ENCODE assay signal across 8 cellular contexts in the genomic region with DNA sequence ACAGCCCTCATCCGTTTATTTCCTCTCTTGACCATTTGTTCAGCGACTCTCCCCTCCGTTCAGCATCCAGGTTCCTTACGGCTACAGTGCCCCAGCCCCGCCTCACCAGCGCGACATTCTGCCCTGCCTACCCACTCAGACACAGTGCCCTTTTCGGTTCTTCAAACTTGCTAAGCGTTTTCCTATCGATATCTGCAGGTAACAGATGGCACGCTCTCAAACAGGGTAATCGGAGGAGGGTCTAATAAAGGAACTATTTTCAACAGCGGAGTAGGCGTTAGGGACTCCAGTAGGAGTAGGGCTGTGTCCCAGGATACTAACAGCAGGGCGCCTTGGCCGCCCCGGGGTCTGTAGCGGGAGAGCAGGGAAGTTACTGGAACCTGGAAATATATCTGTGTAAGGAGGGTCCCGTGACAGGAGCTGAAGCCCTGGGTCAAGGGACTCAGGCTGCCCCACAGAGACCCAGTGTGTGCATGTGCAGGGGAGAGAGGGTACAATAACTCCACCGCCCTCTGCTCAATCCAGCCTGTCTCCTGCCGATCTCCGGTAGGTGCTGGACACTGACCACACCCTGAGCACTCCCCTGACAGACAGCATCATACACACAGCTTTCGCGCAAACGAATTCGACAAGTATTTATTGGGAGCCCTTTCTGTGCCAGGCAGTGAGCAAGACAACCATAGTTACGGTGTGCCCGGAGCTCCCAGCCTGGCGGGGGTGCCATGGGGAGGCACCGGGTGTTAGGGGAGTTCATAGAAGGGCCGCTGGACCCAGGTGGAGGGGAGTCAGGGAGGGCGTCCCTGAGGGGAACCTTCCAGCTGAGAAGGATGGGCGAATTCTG. TPM values are rescaled to one million over a fixed set of nuclear protein-coding genes. Genes with fewer than 3 reads are reported as not detected.
DNase-seq lines count a peak whose midpoint lies in the region; ATAC-seq lines count a peak whose summit lies in the region.

No MANE protein-coding gene starts in this region.

- no peaks in the 10 kb centered on the region for H3K27me3 ChIP-seq in right cardiac atrium (ENCODE audit: control insufficient read depth, insufficient read depth)

- H3K9me3 ChIP-seq in SK-N-MC (ENCODE audit: low read depth, low read length) (no peaks in the 10 kb centered on the region), right cardiac atrium (ENCODE audit: control insufficient read depth, low read length) (no peaks in the 10 kb centered on the region)

- H3K4me1 ChIP-seq in right cardiac atrium (ENCODE audit: control insufficient read depth, insufficient read depth, low read length): peaks cover 7% of the 10 kb centered on the region

- H3K27ac ChIP-seq in SK-N-MC: no peak overlapping the region
- no peak overlapping the region for H3K27ac ChIP-seq in right cardiac atrium (ENCODE audit: low read length)

- peak overlapping the region; percentile 75 for H3K4me3 Mint-ChIP-seq in activated CD4-positive, alpha-beta T cell treated with anti-CD3 and anti-CD28 coated beads, Interleukin-2, amount 10 ng/mL, durations not matched to agents 24 days and 14 days
- peak overlapping the region; percentile 85 for H3K4me3 Mint-ChIP-seq in stimulated activated memory B cell treated with anti-CD40 and anti-IgM and Interleukin-4, amounts not matched to agents 10 μg/mL and 1 μg/mL and 100 μg/mL, for 72 hours

- WGBS in right cardiac atrium: 31% methylated on average over 33 of the region's 33 CpGs

- ATAC-seq in right cardiac atrium: no peak
- peak; percentile 49 for ATAC-seq in stimulated activated memory B cell treated with anti-CD40 and anti-IgM and Interleukin-4, amounts not matched to agents 10 μg/mL and 1 μg/mL and 100 μg/mL, for 72 hours
- no peak for ATAC-seq in HG03521 (IDR thresholded peaks at IDR 0.05; ENCODE audit: unreplicated experiment)

- DNase-seq in activated CD4-positive, alpha-beta T cell treated with anti-CD3 and anti-CD28 coated beads, Interleukin-2, amount 10 ng/mL, durations not matched to agents 24 days and 14 days: no peak
- DNase-seq in activated CD4-positive, alpha-beta T cell treated with anti-CD3 and anti-CD28 coated beads, Interleukin-2, amount 50 U/mL, for 1 hour: no peak
- DNase-seq in SK-N-MC (ENCODE audit: low read depth, low spot score) (no peak), right cardiac atrium (no peak), cerebellar cortex (ENCODE audit: low spot score) (no peak), medulla oblongata (ENCODE audit: extremely low spot score) (no peak)

- H3K4me1 Mint-ChIP-seq in activated CD4-positive, alpha-beta T cell treated with anti-CD3 and anti-CD28 coated beads, Interleukin-2, amount 10 ng/mL, durations not matched to agents 24 days and 14 days: peaks cover 23% of the 10 kb centered on the region
- peaks cover 20% of the 10 kb centered on the region for H3K4me1 Mint-ChIP-seq in stimulated activated memory B cell treated with anti-CD40 and anti-IgM and Interleukin-4, amounts not matched to agents 10 μg/mL and 1 μg/mL and 100 μg/mL, for 72 hours

- H3K9me3 Mint-ChIP-seq in activated CD4-positive, alpha-beta T cell treated with anti-CD3 and anti-CD28 coated beads, Interleukin-2, amount 10 ng/mL, durations not matched to agents 24 days and 14 days: peaks cover 8% of the 10 kb centered on the region
- no peaks in the 10 kb centered on the region for H3K9me3 Mint-ChIP-seq in stimulated activated memory B cell treated with anti-CD40 and anti-IgM and Interleukin-4, amounts not matched to agents 10 μg/mL and 1 μg/mL and 100 μg/mL, for 72 hours

- peak overlapping the region; percentile 74 for H3K27ac Mint-ChIP-seq in activated CD4-positive, alpha-beta T cell treated with anti-CD3 and anti-CD28 coated beads, Interleukin-2, amount 10 ng/mL, durations not matched to agents 24 days and 14 days
- H3K27ac Mint-ChIP-seq in stimulated activated memory B cell treated with anti-CD40 and anti-IgM and Interleukin-4, amounts not matched to agents 10 μg/mL and 1 μg/mL and 100 μg/mL, for 72 hours: peak overlapping the region; percentile 69

- H3K27me3 Mint-ChIP-seq in activated CD4-positive, alpha-beta T cell treated with anti-CD3 and anti-CD28 coated beads, Interleukin-2, amount 10 ng/mL, durations not matched to agents 24 days and 14 days: peaks cover 50% of the 10 kb centered on the region
- peaks cover 60% of the 10 kb centered on the region for H3K27me3 Mint-ChIP-seq in stimulated activated memory B cell treated with anti-CD40 and anti-IgM and Interleukin-4, amounts not matched to agents 10 μg/mL and 1 μg/mL and 100 μg/mL, for 72 hours

- intact Hi-C loops in activated CD4-positive, alpha-beta T cell treated with anti-CD3 and anti-CD28 coated beads, Interleukin-2, amount 10 ng/mL, durations not matched to agents 24 days and 14 days (cut with micrococcal nuclease): no loop called here
- intact Hi-C loops in right cardiac atrium (cut with DNase I): no loop called here

- H3K9ac ChIP-seq in SK-N-MC (ENCODE audit: insufficient read length): peak overlapping the region; percentile 53

- H3K36me3 Mint-ChIP-seq in activated CD4-positive, alpha-beta T cell treated with anti-CD3 and anti-CD28 coated beads, Interleukin-2, amount 10 ng/mL, durations not matched to agents 24 days and 14 days (ENCODE audit: low read depth): peaks cover 5% of the 10 kb centered on the region
- H3K36me3 Mint-ChIP-seq in stimulated activated memory B cell treated with anti-CD40 and anti-IgM and Interleukin-4, amounts not matched to agents 10 μg/mL and 1 μg/mL and 100 μg/mL, for 72 hours: peaks cover 13% of the 10 kb centered on the region

- peak overlapping the region; percentile 79 for H3K4me3 ChIP-seq in SK-N-MC
- H3K4me3 ChIP-seq in right cardiac atrium (ENCODE audit: low read length): peak overlapping the region; percentile 26

- no peaks in the 10 kb centered on the region for H3K36me3 ChIP-seq in SK-N-MC (ENCODE audit: insufficient read depth, low read length)

RNA-seq across cellular contexts. Expression of a gene that starts 2.1 kb away (rescaled TPM):
- total RNA-seq in activated CD4-positive, alpha-beta T cell treated with anti-CD3 and anti-CD28 coated beads, Interleukin-2, amount 10 ng/mL, durations not matched to agents 24 days and 14 days: 1.7 and 2.0 TPM in 2 replicates
- total RNA-seq in right cardiac atrium: 1 to 10 TPM in 1 of 4 donors, under 1 TPM in 3; 0.46 to 1.5 (median 0.67) TPM
- 0.66 TPM for polyA plus RNA-seq in right cardiac atrium

RNA-seq across cellular contexts. Expression of a gene that starts 31.6 kb away (rescaled TPM):
- 3,383 and 3,385 TPM in 2 replicates for total RNA-seq in activated CD4-positive, alpha-beta T cell treated with anti-CD3 and anti-CD28 coated beads, Interleukin-2, amount 10 ng/mL, durations not matched to agents 24 days and 14 days
- 1,000 to 10,000 TPM; 1,039 to 1,263 (median 1,178) TPM for total RNA-seq in right cardiac atrium
- polyA plus RNA-seq in right cardiac atrium: 1,021 TPM
